In genomic region chr3:52144034-52144795, GRCh38 we compare ENCODE assay signal across 8 cellular contexts. TPM values are rescaled to one million over a fixed set of nuclear protein-coding genes. Genes with fewer than 3 reads are reported as not detected.
DNase-seq lines count a peak whose midpoint lies in the region; ATAC-seq and TF ChIP-seq lines count a peak whose summit lies in the region.

No MANE protein-coding gene starts in this region.

- peaks cover 6 to 8% (median 8%) of the 10 kb centered on the region in 3 donors for H3K4me1 Mint-ChIP-seq in CD8-positive, alpha-beta memory T cell
- peaks cover 7% of the 10 kb centered on the region for H3K4me1 Mint-ChIP-seq in activated CD8-positive, alpha-beta T cell treated with anti-CD3 and anti-CD28 coated beads for 36 hours (ENCODE audit: low read depth)

- H3K4me3 ChIP-seq in CD8-positive, alpha-beta memory T cell (ENCODE audit: low read length), result no peak overlapping the region
- H3K4me3 ChIP-seq in H7 (ENCODE audit: insufficient read depth, low read depth, low read length) (no peak overlapping the region), lung (no peak overlapping the region)

- H3K27ac Mint-ChIP-seq in CD8-positive, alpha-beta memory T cell, result peak overlapping the region in 6 of 8 donors; percentile 10 to 67 (median 34)
- H3K27ac Mint-ChIP-seq in activated CD8-positive, alpha-beta T cell treated with anti-CD3 and anti-CD28 coated beads for 36 hours, result no peak overlapping the region

- intact Hi-C loops in activated CD8-positive, alpha-beta T cell treated with anti-CD3 and anti-CD28 coated beads for 36 hours (cut with micrococcal nuclease), result loop anchor here (1.0 kb wide), 1 partner anchor 143 kb away; no protein-coding TSS in a partner anchor

- WGBS in lung, 2 donors, result 84 to 85% methylated on average over 3 of the region's 3 CpGs

- no peaks in the 10 kb centered on the region for H3K36me3 ChIP-seq in CD8-positive, alpha-beta memory T cell (ENCODE audit: insufficient read depth, low read length)
- peaks cover 48% of the 10 kb centered on the region for H3K36me3 ChIP-seq in H7 (replicated peaks; ENCODE audit: control insufficient read depth, insufficient read depth, low read length)
- no peaks in the 10 kb centered on the region for H3K36me3 ChIP-seq in lung (ENCODE audit: control insufficient read depth in 2 of 2, insufficient read depth in 2 of 2, low read length in 2 of 2)

- peaks cover 6% of the 10 kb centered on the region for H3K4me1 ChIP-seq in CD8-positive, alpha-beta memory T cell (ENCODE audit: insufficient read depth, low read length)
- peaks cover 1 to 4% of the 10 kb centered on the region in 2 donors for H3K4me1 ChIP-seq in lung (ENCODE audit: control insufficient read depth in 2 of 2, insufficient read depth in 2 of 2, low read length in 2 of 2)

- ATAC-seq in activated CD8-positive, alpha-beta T cell treated with anti-CD3 and anti-CD28 coated beads for 36 hours, result peak; percentile 100
- ATAC-seq in lung (ENCODE audit: insufficient read depth, low FRiP score), result peak; percentile 92
- no peak for ATAC-seq in GM21717 (IDR thresholded peaks at IDR 0.05; ENCODE audit: unreplicated experiment)

- no peaks in the 10 kb centered on the region for H3K9me3 Mint-ChIP-seq in CD8-positive, alpha-beta memory T cell
- H3K9me3 Mint-ChIP-seq in activated CD8-positive, alpha-beta T cell treated with anti-CD3 and anti-CD28 coated beads for 36 hours, result no peaks in the 10 kb centered on the region

- peak; percentile 75 to 91 (median 83) for DNase-seq in CD8-positive, alpha-beta memory T cell
- DNase-seq in H7, result peak; percentile 97
- DNase-seq in NCI-H748 (lab: John Stamatoyannopoulos, UW; ENCODE audit: unreplicated experiment), result peak; percentile 50
- peak; percentile 93 for DNase-seq in activated CD8-positive, alpha-beta T cell treated with anti-CD3 and anti-CD28 coated beads for 36 hours
- peak; percentile 75 to 86 for DNase-seq in dermis microvascular lymphatic vessel endothelial cell (ENCODE audit: low read depth in 2 of 2)
- DNase-seq in lung (ENCODE audit: low spot score), result peak; percentile 86
- DNase-seq in stimulated activated CD8-positive, alpha-beta memory T cell treated with anti-CD3 and anti-CD28 coated beads, Interleukin-12 subunit alpha, Interleukin-12 subunit beta, amount 100 ng/mL, for 24 hours (ENCODE audit: extremely low read depth), result peak; percentile 63

- POLR2A ChIA-PET in CD8-positive, alpha-beta memory T cell (lab: Charles Lee), result no interaction called here
- POLR2A ChIA-PET in activated CD8-positive, alpha-beta T cell treated with anti-CD3 and anti-CD28 coated beads for 36 hours (lab: Charles Lee), result interaction anchor here (1.0 to 1.4 kb wide), 3 partner anchors 91 to 153 kb away, joined by 3 to 4 read pairs (median 3); partner anchors contain the start of gene RPL29

- H3K27me3 Mint-ChIP-seq in CD8-positive, alpha-beta memory T cell, result no peaks in the 10 kb centered on the region
- no peaks in the 10 kb centered on the region for H3K27me3 Mint-ChIP-seq in activated CD8-positive, alpha-beta T cell treated with anti-CD3 and anti-CD28 coated beads for 36 hours

- CTCF ChIA-PET in CD8-positive, alpha-beta memory T cell (lab: Charles Lee), result interaction anchor here (0.7 to 6.2 kb wide), 17 partner anchors 9 to 202 kb away, joined by 3 to 74 read pairs (median 3); partner anchors contain the start of genes DUSP7, PARP3, POC1A and RPL29
- CTCF ChIA-PET in activated CD8-positive, alpha-beta T cell treated with anti-CD3 and anti-CD28 coated beads for 36 hours (lab: Charles Lee), result interaction anchor here (0.7 to 9.6 kb wide), 23 partner anchors 9 to 202 kb away, joined by 3 to 83 read pairs (median 4); partner anchors contain the start of genes DUSP7, PARP3 and POC1A

- TF ChIP-seq CTCF in activated CD8-positive, alpha-beta T cell treated with anti-CD3 and anti-CD28 coated beads for 36 hours (IDR thresholded peaks at IDR 0.05), result peak; percentile 88
- peak; percentile 94 for TF ChIP-seq CTCF in lung (IDR thresholded peaks at IDR 0.05; ENCODE audit: control extremely low read depth, extremely low read depth)

- no peak overlapping the region for H3K27ac ChIP-seq in CD8-positive, alpha-beta memory T cell (ENCODE audit: low read depth, low read length)
- no peak overlapping the region for H3K27ac ChIP-seq in lung (ENCODE audit: low read depth in 1 of 2, low read length in 1 of 2)

- H3K9me3 ChIP-seq in CD8-positive, alpha-beta memory T cell (ENCODE audit: low read length), result no peaks in the 10 kb centered on the region
- no peaks in the 10 kb centered on the region for H3K9me3 ChIP-seq in lung (ENCODE audit: control insufficient read depth in 2 of 2, insufficient read depth in 1 of 2, low read length in 1 of 2)

- H3K4me3 Mint-ChIP-seq in CD8-positive, alpha-beta memory T cell, result no peak overlapping the region
- H3K4me3 Mint-ChIP-seq in activated CD8-positive, alpha-beta T cell treated with anti-CD3 and anti-CD28 coated beads for 36 hours, result no peak overlapping the region

- no peaks in the 10 kb centered on the region for H3K27me3 ChIP-seq in CD8-positive, alpha-beta memory T cell (ENCODE audit: insufficient read depth, low read length, poor library complexity, severe bottlenecking)
- no peaks in the 10 kb centered on the region for H3K27me3 ChIP-seq in H7 (ENCODE audit: control insufficient read depth, insufficient read depth, low read length)
- H3K27me3 ChIP-seq in lung (ENCODE audit: control insufficient read depth, insufficient read depth), result no peaks in the 10 kb centered on the region

- no peaks in the 10 kb centered on the region for H3K36me3 Mint-ChIP-seq in CD8-positive, alpha-beta memory T cell
- H3K36me3 Mint-ChIP-seq in activated CD8-positive, alpha-beta T cell treated with anti-CD3 and anti-CD28 coated beads for 36 hours (ENCODE audit: low read depth), result peaks cover 12% of the 10 kb centered on the region

RNA-seq across cellular contexts. Expression of gene POC1A, which starts 10.0 kb away (rescaled TPM):
- total RNA-seq in CD8-positive, alpha-beta memory T cell, result 10 to 100 TPM; 22.6 to 22.7 TPM
- 1.5 TPM for polyA plus RNA-seq in CD8-positive, alpha-beta memory T cell
- total RNA-seq in H7 (2014; rRNA removed; shearing (Covaris generic)), result 25.1 and 26.4 TPM in 2 replicates
- total RNA-seq in activated CD8-positive, alpha-beta T cell treated with anti-CD3 and anti-CD28 coated beads for 36 hours, result 10 to 100 TPM; 21.2 to 23.5 TPM
- total RNA-seq in dermis microvascular lymphatic vessel endothelial cell, result 6.4 and 12.5 TPM in 2 replicates
- 1 to 10 TPM; 3.9 to 5.4 TPM for total RNA-seq in lung
- polyA plus RNA-seq in lung, result 1 to 10 TPM; 2.3 to 4.1 TPM

RNA-seq across cellular contexts. Expression of gene ALAS1, which starts 53.7 kb away (rescaled TPM):
- 10 to 100 TPM; 72.2 to 73.0 TPM for total RNA-seq in CD8-positive, alpha-beta memory T cell
- polyA plus RNA-seq in CD8-positive, alpha-beta memory T cell, result 32.9 TPM
- total RNA-seq in H7 (2014; rRNA removed; shearing (Covaris generic)), result 63.8 and 86.9 TPM in 2 replicates
- total RNA-seq in activated CD8-positive, alpha-beta T cell treated with anti-CD3 and anti-CD28 coated beads for 36 hours, result 10 to 100 TPM; 54.3 to 54.6 TPM
- 43.9 and 46.0 TPM in 2 replicates for total RNA-seq in dermis microvascular lymphatic vessel endothelial cell
- total RNA-seq in lung, result 10 to 100 TPM; 38.7 to 85.1 TPM
- polyA plus RNA-seq in lung, result 10 to 100 TPM; 56.8 to 57.6 TPM
